Comparison of ENCODE assay signal across 18 cellular contexts in genomic region chr20:4344660-4345059, GRCh38.
A peak's percentile ranks its signal among the peaks of the same experiment; 100 is the strongest.
DNase-seq lines count a peak whose midpoint lies in the region; ATAC-seq, FAIRE-seq and TF ChIP-seq lines count a peak whose summit lies in the region.
"Had no signal": no experiment of that assay in that cellular context is flagged by ENCODE, and none has a peak within 500 bp of the region (broad histone marks: within the 10 kb centered on the region; RNA-seq: fewer than 3 reads in every experiment).

No MANE protein-coding gene starts in this region.

- POLR2A ChIA-PET in HepG2 (lab: Yijun Ruan, JAX): no interaction called here

- intact Hi-C loops in HepG2 (cut with micrococcal nuclease; ENCODE audit: unreplicated experiment): no loop called here
- intact Hi-C loops in right lobe of liver (cut with DNase I): no loop called here
- intact Hi-C loops in lower lobe of right lung (cut with DNase I): no loop called here

- TF ChIP-seq POLR2A in HepG2 (IDR thresholded peaks at IDR 0.05; ENCODE audit: insufficient read depth in 1 of 2, low read depth in 2 of 2, low read length in 2 of 2) (no peak), right lobe of liver (IDR thresholded peaks at IDR 0.05) (no peak)

- H3K79me2 ChIP-seq in HepG2 (ENCODE audit: insufficient read depth, low read length): no peaks in the 10 kb centered on the region

- TF ChIP-seq EP300 in HepG2 (IDR thresholded peaks at IDR 0.05; ENCODE audit: low read depth in 2 of 2, low read length in 2 of 2) (no peak), HepG2 (CRISPR knock-in tag; IDR thresholded peaks at IDR 0.05; ENCODE audit: borderline replicate concordance) (no peak)

- H3K36me3 ChIP-seq in HepG2 (replicated peaks in 1 of 2; ENCODE audit: control insufficient read depth in 1 of 2, insufficient read depth in 2 of 2, low read length in 2 of 2) (no peaks in the 10 kb centered on the region), right lobe of liver (no peaks in the 10 kb centered on the region), SK-N-MC (ENCODE audit: insufficient read depth, low read length) (no peaks in the 10 kb centered on the region), lower lobe of right lung (no peaks in the 10 kb centered on the region)
- H3K36me3 ChIP-seq: BLaER1 had no signal

- ATAC-seq in HepG2: no peak
- ATAC-seq in right lobe of liver: no peak
- no peak for ATAC-seq in lower lobe of right lung
- ATAC-seq: HCT116 had no signal

- no peaks in the 10 kb centered on the region for H4K20me1 ChIP-seq in HepG2 (ENCODE audit: insufficient read depth, low read length)
- H4K20me1 ChIP-seq: BLaER1 had no signal

- H3K27ac ChIP-seq in HepG2 (ENCODE audit: extremely low read length, insufficient read depth, low read length) (no peak overlapping the region), right lobe of liver (no peak overlapping the region), SK-N-MC (no peak overlapping the region), lower lobe of right lung (no peak overlapping the region)
- H3K27ac ChIP-seq: 22Rv1, BLaER1, HL-60 had no signal

- BruUV-seq in HepG2 (replicated peaks; lab: Mats Ljungman, UMichigan): no TSS peak

- H2AFZ ChIP-seq in HepG2 (ENCODE audit: low read length): no peak overlapping the region

- no peak for FAIRE-seq in HepG2 (lab: Jason Lieb, UNC)
- FAIRE-seq: GM19239 had no signal

- DNase-seq in HepG2 (ENCODE audit: low spot score) (no peak), right lobe of liver (no peak), SK-N-MC (ENCODE audit: low read depth, low spot score) (peak; percentile 82), iris pigment epithelial cell (ENCODE audit: low read depth) (peak; percentile 71), DMS79 (lab: John Stamatoyannopoulos, UW) (no peak), lower lobe of right lung (no peak), DMS79 treated with DMSO at 0.1 percent for 48 hours (lab: John Stamatoyannopoulos, UW) (no peak)
- DNase-seq: AML-193; Caco-2; CD8-positive, alpha-beta memory T cell; DMS53; GF-D8; KBM-7 had no signal

- H3K4me2 ChIP-seq in HepG2 (ENCODE audit: low read depth, low read length): no peak overlapping the region
- H3K4me2 ChIP-seq: BLaER1 had no signal

- TF ChIP-seq RAD21 in HepG2 (CRISPR knock-in tag; IDR thresholded peaks at IDR 0.05): no peak

- H3K27me3 ChIP-seq in HepG2 (ENCODE audit: control insufficient read depth in 1 of 2, insufficient read depth in 2 of 2, low read length in 2 of 2) (peaks cover 0 to 3% of the 10 kb centered on the region in 2 experiments; a peak in 2 of 5 replicates), right lobe of liver (no peaks in the 10 kb centered on the region), lower lobe of right lung (ENCODE audit: low read depth) (no peaks in the 10 kb centered on the region)
- H3K27me3 ChIP-seq: BLaER1 had no signal

- in situ Hi-C loops in HepG2 (cut with HindIII; ENCODE audit: extremely low pct_ligation_motif_present, low pct_unique_long_range_greater_than_20kb): no loop called here

- TF ChIP-seq CTCF in HepG2 (CRISPR knock-in tag; IDR thresholded peaks at IDR 0.05) (no peak), right lobe of liver (IDR thresholded peaks at IDR 0.05) (no peak), lower lobe of right lung (IDR thresholded peaks at IDR 0.05) (no peak)

- H3K9ac ChIP-seq in HepG2 (ENCODE audit: insufficient read depth, low read depth, low read length) (no peak overlapping the region), SK-N-MC (ENCODE audit: insufficient read length) (no peak overlapping the region)
- H3K9ac ChIP-seq: BLaER1 had no signal

- CTCF ChIA-PET in HepG2 (lab: Yijun Ruan, JAX; ENCODE audit: low intra/inter-chr PET ratio, low total read pairs): no interaction called here

- H3K9me3 ChIP-seq in HepG2 (ENCODE audit: low read length) (no peaks in the 10 kb centered on the region), right lobe of liver (no peaks in the 10 kb centered on the region), SK-N-MC (ENCODE audit: low read depth, low read length) (no peaks in the 10 kb centered on the region; the same call in 1 of the 2 replicates), lower lobe of right lung (no peaks in the 10 kb centered on the region)
- H3K9me3 ChIP-seq: BLaER1, Caco-2 had no signal

- H3K4me3 ChIP-seq in HepG2 (replicated peaks in 1 of 3; ENCODE audit: insufficient read depth in 1 of 3, low read depth in 2 of 3, low read length in 3 of 3) (no peak overlapping the region), right lobe of liver (no peak overlapping the region), SK-N-MC (no peak overlapping the region), lower lobe of right lung (no peak overlapping the region)
- H3K4me3 ChIP-seq: BLaER1 had no signal

- H3K4me1 ChIP-seq in HepG2 (ENCODE audit: insufficient read depth, low read length) (no peaks in the 10 kb centered on the region), right lobe of liver (no peaks in the 10 kb centered on the region), lower lobe of right lung (no peaks in the 10 kb centered on the region)
- H3K4me1 ChIP-seq: Caco-2 had no signal

- WGBS in HepG2 (ENCODE audit: low lambda C conversion rate): 2% methylated on average over 2 of the region's 2 CpGs
- 49% methylated on average over 2 of the region's 2 CpGs for WGBS in right lobe of liver (ENCODE audit: insufficient coverage, low coverage, low lambda C conversion rate, missing lambda C conversion rate)

TF ChIP-seq in HepG2, 621 proteins besides CTCF, POLR2A, EP300 and RAD21 (continues in another document):
- no peak for TF ChIP-seq PRMT3 (CRISPR knock-in tag; IDR thresholded peaks at IDR 0.05; ENCODE audit: borderline replicate concordance, low read depth)
- TF ChIP-seq, protein P1, sequence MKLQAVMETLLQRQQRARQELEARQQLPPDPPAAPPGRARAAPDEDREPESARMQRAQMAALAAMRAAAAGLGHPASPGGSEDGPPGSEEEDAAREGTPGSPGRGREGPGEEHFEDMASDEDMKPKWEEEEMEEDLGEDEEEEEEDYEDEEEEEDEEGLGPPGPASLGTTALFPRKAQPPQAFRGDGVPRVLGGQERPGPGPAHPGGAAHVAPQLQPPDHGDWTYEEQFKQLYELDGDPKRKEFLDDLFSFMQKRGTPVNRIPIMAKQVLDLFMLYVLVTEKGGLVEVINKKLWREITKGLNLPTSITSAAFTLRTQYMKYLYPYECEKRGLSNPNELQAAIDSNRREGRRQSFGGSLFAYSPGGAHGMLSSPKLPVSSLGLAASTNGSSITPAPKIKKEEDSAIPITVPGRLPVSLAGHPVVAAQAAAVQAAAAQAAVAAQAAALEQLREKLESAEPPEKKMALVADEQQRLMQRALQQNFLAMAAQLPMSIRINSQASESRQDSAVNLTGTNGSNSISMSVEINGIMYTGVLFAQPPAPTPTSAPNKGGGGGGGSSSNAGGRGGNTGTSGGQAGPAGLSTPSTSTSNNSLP (IDR thresholded peaks at IDR 0.05; ENCODE audit: low read depth, low read length): no peak
- TF ChIP-seq ARID4A (CRISPR knock-in tag; IDR thresholded peaks at IDR 0.05; ENCODE audit: borderline replicate concordance): no peak
- no peak for TF ChIP-seq GPN1 (CRISPR knock-in tag; IDR thresholded peaks at IDR 0.05; ENCODE audit: borderline replicate concordance)
- TF ChIP-seq TEAD2 (CRISPR knock-in tag; IDR thresholded peaks at IDR 0.05): no peak
- TF ChIP-seq, protein P2, sequence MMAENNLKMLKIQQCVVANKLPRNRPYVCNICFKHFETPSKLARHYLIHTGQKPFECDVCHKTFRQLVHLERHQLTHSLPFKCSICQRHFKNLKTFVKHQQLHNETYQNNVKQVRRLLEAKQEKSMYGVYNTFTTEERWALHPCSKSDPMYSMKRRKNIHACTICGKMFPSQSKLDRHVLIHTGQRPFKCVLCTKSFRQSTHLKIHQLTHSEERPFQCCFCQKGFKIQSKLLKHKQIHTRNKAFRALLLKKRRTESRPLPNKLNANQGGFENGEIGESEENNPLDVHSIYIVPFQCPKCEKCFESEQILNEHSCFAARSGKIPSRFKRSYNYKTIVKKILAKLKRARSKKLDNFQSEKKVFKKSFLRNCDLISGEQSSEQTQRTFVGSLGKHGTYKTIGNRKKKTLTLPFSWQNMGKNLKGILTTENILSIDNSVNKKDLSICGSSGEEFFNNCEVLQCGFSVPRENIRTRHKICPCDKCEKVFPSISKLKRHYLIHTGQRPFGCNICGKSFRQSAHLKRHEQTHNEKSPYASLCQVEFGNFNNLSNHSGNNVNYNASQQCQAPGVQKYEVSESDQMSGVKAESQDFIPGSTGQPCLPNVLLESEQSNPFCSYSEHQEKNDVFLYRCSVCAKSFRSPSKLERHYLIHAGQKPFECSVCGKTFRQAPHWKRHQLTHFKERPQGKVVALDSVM (CRISPR knock-in tag; IDR thresholded peaks at IDR 0.05): no peak
- no peak for TF ChIP-seq KDM3A (CRISPR knock-in tag; IDR thresholded peaks at IDR 0.05; ENCODE audit: low read depth)

Comparison
In these comparisons a context has a peak if more than half of its experiments do, and no peak if none do; other contexts are left out.
1. DNase-seq: peak in SK-N-MC (single experiment) and iris pigment epithelial cell (single experiment); none in HepG2 (single experiment), right lobe of liver (0 of 3), DMS79 (single experiment), lower lobe of right lung (single experiment) and DMS79 treated with DMSO at 0.1 percent for 48 hours (single experiment).